Comparison of ENCODE assay signal across 11 cellular contexts in genomic region chr9:109906766-109907382, GRCh38.
DNase-seq lines count a peak whose midpoint lies in the region; ATAC-seq and TF ChIP-seq lines count a peak whose summit lies in the region.
"Had no signal": no experiment of that assay in that cellular context is flagged by ENCODE, and none has a peak within 500 bp of the region (broad histone marks: within the 10 kb centered on the region; RNA-seq: fewer than 3 reads in every experiment).

No MANE protein-coding gene starts in this region.

- DNase-seq in heart right ventricle: no peak
- no peak for DNase-seq in Right ventricle myocardium superior
- DNase-seq in HuH-7 (ENCODE audit: low spot score): peak; percentile 18
- DNase-seq in fibroblast of gingiva (ENCODE audit: low read depth): peak; percentile 26
- no peak for DNase-seq in SKM-1 treated with dmso at 0.1 percent for 144 hours (lab: John Stamatoyannopoulos, UW; ENCODE audit: unreplicated experiment)
- DNase-seq in mesenteric fat pad (ENCODE audit: low spot score): no peak
- no peak for DNase-seq in stimulated activated CD4-positive, alpha-beta T cell treated with anti-CD3 and anti-CD28 coated beads, Interleukin-15, amount 100 ng/mL, for 24 hours
- no peak for DNase-seq in GM03348 (ENCODE audit: low spot score)
- DNase-seq: activated CD8-positive, alpha-beta memory T cell treated with anti-CD3 and anti-CD28 coated beads, Interleukin-2, amount 50 U/mL, for 4 hours; CD8-positive, alpha-beta T cell had no signal

- no peaks in the 10 kb centered on the region for H3K27me3 ChIP-seq in heart right ventricle

- intact Hi-C loops in heart right ventricle (cut with DNase I) (loop anchor here in 6 of 10 donors (2.0 to 10.0 kb wide), 5 partner anchors 90 to 308 kb away; no protein-coding TSS in a partner anchor), Right ventricle myocardium superior (cut with DNase I) (loop anchor here (10.0 kb wide), 1 partner anchor 308 kb away; no protein-coding TSS in a partner anchor)

- 37 to 43% methylated on average over 2 of the region's 2 CpGs for WGBS in heart right ventricle, 2 donors

- H3K9me3 ChIP-seq in heart right ventricle: no peaks in the 10 kb centered on the region

- H3K4me1 ChIP-seq in heart right ventricle: peaks cover 15 to 96% (median 59%) of the 10 kb centered on the region in 9 donors

- ATAC-seq in heart right ventricle (no peak), Right ventricle myocardium superior (ENCODE audit: poor library complexity) (no peak)
- ATAC-seq: CD8-positive, alpha-beta T cell; K562 had no signal

- peak overlapping the region in 9 of 10 donors; percentile 59 to 84 (median 69) for H3K27ac ChIP-seq in heart right ventricle

- H3K36me3 ChIP-seq in heart right ventricle: no peaks in the 10 kb centered on the region

- TF ChIP-seq CTCF in heart right ventricle (IDR thresholded peaks at IDR 0.05): peak in 2 of 9 donors; percentile 9 to 15

- H3K4me3 ChIP-seq in heart right ventricle: no peak overlapping the region
- H3K4me3 ChIP-seq: K562 had no signal

Comparison
In these comparisons a context has a peak if more than half of its experiments do, and no peak if none do; other contexts are left out.
1. DNase-seq: peak in HuH-7 (single experiment) and fibroblast of gingiva (single experiment); none in heart right ventricle (0 of 2), Right ventricle myocardium superior (single experiment), SKM-1 treated with dmso at 0.1 percent for 144 hours (single experiment), mesenteric fat pad (single experiment), stimulated activated CD4-positive, alpha-beta T cell treated with anti-CD3 and anti-CD28 coated beads, Interleukin-15, amount 100 ng/mL, for 24 hours (single experiment) and GM03348 (single experiment).